Comparison of ENCODE assay signal across 1 cellular context in genomic region chr17:42463976-42464400, GRCh38.
TF ChIP-seq lines count a peak whose summit lies in the region.

No MANE protein-coding gene starts in this region.

TF ChIP-seq in HepG2, 621 proteins besides CTCF, POLR2A, EP300 and RAD21 (continued from another document and continues in another):
- peak; percentile 59; the same call in 1 of the 2 replicates for TF ChIP-seq ZBED4 (CRISPR knock-in tag; IDR thresholded peaks at IDR 0.05; ENCODE audit: borderline replicate concordance)
- 0 out of 2 replicates have a peak, but pooled peaks have one; percentile 46 for TF ChIP-seq KAT7 (CRISPR knock-in tag; IDR thresholded peaks at IDR 0.05; ENCODE audit: borderline replicate concordance)
- peak; percentile 90 for TF ChIP-seq GATAD2A (CRISPR knock-in tag; IDR thresholded peaks at IDR 0.05)
- TF ChIP-seq THAP11 (CRISPR knock-in tag; IDR thresholded peaks at IDR 0.05): 0 out of 2 replicates have a peak, but pooled peaks have one; percentile 47
- TF ChIP-seq SALL2 (CRISPR knock-in tag; IDR thresholded peaks at IDR 0.05): no peak
- TF ChIP-seq ZNF382 (CRISPR knock-in tag; IDR thresholded peaks at IDR 0.05; ENCODE audit: borderline replicate concordance): 0 out of 2 replicates have a peak, but pooled peaks have one; percentile 5
- peak; percentile 62 for TF ChIP-seq NCOA2 (CRISPR knock-in tag; IDR thresholded peaks at IDR 0.05)
- peak; percentile 34; the same call in 1 of the 2 replicates for TF ChIP-seq GMEB1 (CRISPR knock-in tag; IDR thresholded peaks at IDR 0.05; ENCODE audit: borderline replicate concordance)
- TF ChIP-seq REPIN1 (CRISPR knock-in tag; IDR thresholded peaks at IDR 0.05; ENCODE audit: borderline replicate concordance, low read depth): 0 out of 2 replicates have a peak, but pooled peaks have one; percentile 33
- TF ChIP-seq E2F1 (CRISPR knock-in tag; IDR thresholded peaks at IDR 0.05): no peak
- TF ChIP-seq SIX4 (CRISPR knock-in tag; IDR thresholded peaks at IDR 0.05): 0 out of 2 replicates have a peak, but pooled peaks have one; percentile 25
- TF ChIP-seq ZMYM3 (CRISPR knock-in tag; IDR thresholded peaks at IDR 0.05): 0 out of 2 replicates have a peak, but pooled peaks have one; percentile 22
- TF ChIP-seq ZNF792 (CRISPR knock-in tag; IDR thresholded peaks at IDR 0.05): peak; percentile 78
- TF ChIP-seq PATZ1 (CRISPR knock-in tag; IDR thresholded peaks at IDR 0.05): peak; percentile 27; the same call in 1 of the 2 replicates
- TF ChIP-seq ERF (CRISPR knock-in tag; IDR thresholded peaks at IDR 0.05): peak; percentile 86; the same call in 1 of the 2 replicates
- TF ChIP-seq PCBP2 (optimal IDR thresholded peaks at IDR 0.05; ENCODE audit: low read depth, low read length, poor library complexity, severe bottlenecking): no peak
- 0 out of 2 replicates have a peak, but pooled peaks have one; percentile 11 for TF ChIP-seq AHDC1 (CRISPR knock-in tag; IDR thresholded peaks at IDR 0.05; ENCODE audit: borderline replicate concordance)
- no peak for TF ChIP-seq KLF13 (CRISPR knock-in tag; IDR thresholded peaks at IDR 0.05)
- 0 out of 2 replicates have a peak, but pooled peaks have one; percentile 18 for TF ChIP-seq CBX5 (CRISPR knock-in tag; IDR thresholded peaks at IDR 0.05; ENCODE audit: borderline replicate concordance)
- no peak for TF ChIP-seq ZNF691 (CRISPR knock-in tag; IDR thresholded peaks at IDR 0.05; ENCODE audit: borderline replicate concordance, low read depth)
- peak in 1 of 2 experiments; percentile 18; a peak in 1 of 4 replicates for TF ChIP-seq HMGXB4 (CRISPR knock-in tag; IDR thresholded peaks at IDR 0.05; ENCODE audit: borderline replicate concordance in 1 of 2, low read depth in 1 of 2)
- no peak for TF ChIP-seq ZNF430 (CRISPR knock-in tag; IDR thresholded peaks at IDR 0.05)
- no peak for TF ChIP-seq SOX13 (IDR thresholded peaks at IDR 0.05)
- peak in 1 of 2 experiments; percentile 82; a peak in 2 of 4 replicates for TF ChIP-seq SOX13 (CRISPR knock-in tag; conservative IDR thresholded peaks at IDR 0.05 in 1 of 2, IDR thresholded peaks at IDR 0.05 in 1 of 2)
- TF ChIP-seq ZBTB25 (CRISPR knock-in tag; IDR thresholded peaks at IDR 0.05): no peak
- peak; percentile 28; the same call in 1 of the 2 replicates for TF ChIP-seq IKZF5 (CRISPR knock-in tag; IDR thresholded peaks at IDR 0.05)
- no peak for TF ChIP-seq ZNF121 (CRISPR knock-in tag; IDR thresholded peaks at IDR 0.05)
- 0 out of 2 replicates have a peak, but pooled peaks have one; percentile 24 for TF ChIP-seq CEBPG (CRISPR knock-in tag; IDR thresholded peaks at IDR 0.05)
- TF ChIP-seq ZNF605 (CRISPR knock-in tag; IDR thresholded peaks at IDR 0.05): no peak
- TF ChIP-seq KLF16 (CRISPR knock-in tag; IDR thresholded peaks at IDR 0.05): peak in 1 of 2 experiments; percentile 48; a peak in 1 of 4 replicates
- peak; percentile 96 for TF ChIP-seq ZNF264 (CRISPR knock-in tag; IDR thresholded peaks at IDR 0.05)
- 0 out of 2 replicates have a peak, but pooled peaks have one; percentile 33 for TF ChIP-seq KAT8 (CRISPR knock-in tag; IDR thresholded peaks at IDR 0.05)
- TF ChIP-seq ZNF383 (CRISPR knock-in tag; IDR thresholded peaks at IDR 0.05; ENCODE audit: borderline replicate concordance): no peak
- TF ChIP-seq TCF7 (IDR thresholded peaks at IDR 0.05; ENCODE audit: low read depth): no peak
- TF ChIP-seq TFE3 (CRISPR knock-in tag; IDR thresholded peaks at IDR 0.05): peak; percentile 75
- TF ChIP-seq POGZ (CRISPR knock-in tag; IDR thresholded peaks at IDR 0.05): 0 out of 2 replicates have a peak, but pooled peaks have one; percentile 20
